ENCODE assay signal across 17 cellular contexts in genomic region chr5:180170810-180171567, GRCh38. TPM values are rescaled to one million over a fixed set of nuclear protein-coding genes. Genes with fewer than 3 reads are reported as not detected.
"Had no signal": no experiment of that assay in that cellular context is flagged by ENCODE, and none has a peak within 500 bp of the region (broad histone marks: within the 10 kb centered on the region; RNA-seq: fewer than 3 reads in every experiment).

No MANE protein-coding gene starts in this region.

- H3K4me1 ChIP-seq: ascending aorta, tibial artery had no signal

- H3K9me3 Mint-ChIP-seq: activated naive CD8-positive, alpha-beta T cell treated with anti-CD3 and anti-CD28 coated beads, Interleukin-2, amount 50 U/mL, for 24 hours had no signal

- H3K36me3 Mint-ChIP-seq: immature natural killer cell, naive B cell had no signal

- H3K27ac ChIP-seq: ascending aorta, neutrophil, tibial artery, vagina had no signal

- H3K36me3 ChIP-seq: ascending aorta, neutrophil, tibial artery, vagina had no signal

- H3K4me1 Mint-ChIP-seq: activated naive CD8-positive, alpha-beta T cell treated with anti-CD3 and anti-CD28 coated beads, Interleukin-2, amount 50 U/mL, for 24 hours; immature natural killer cell; naive B cell had no signal

- H3K27ac Mint-ChIP-seq: activated naive CD8-positive, alpha-beta T cell treated with anti-CD3 and anti-CD28 coated beads, Interleukin-2, amount 50 U/mL, for 24 hours; immature natural killer cell; naive B cell had no signal

- H3K27me3 ChIP-seq: ascending aorta, neutrophil, vagina had no signal

- ATAC-seq: activated CD4-positive, CD25-positive, alpha-beta regulatory T cell treated with anti-CD3 and anti-CD28 coated beads, Interleukin-2, amount 50 U/mL, for 24 hours; activated naive CD8-positive, alpha-beta T cell treated with anti-CD3 and anti-CD28 coated beads, Interleukin-2, amount 50 U/mL, for 24 hours; esophagus mucosa; left colon had no signal

- H3K4me3 Mint-ChIP-seq: activated naive CD8-positive, alpha-beta T cell treated with anti-CD3 and anti-CD28 coated beads, Interleukin-2, amount 50 U/mL, for 24 hours; immature natural killer cell; naive B cell had no signal

- DNase-seq: activated CD4-positive, alpha-beta T cell treated with anti-CD3 and anti-CD28 coated beads, Interleukin-2, amount 50 U/mL, for 1 hour; activated naive CD4-positive, alpha-beta T cell treated with Interleukin-2 at 50 U/mL for 16 hours; activated naive CD8-positive, alpha-beta T cell treated with anti-CD3 and anti-CD28 coated beads, Interleukin-2, amount 50 U/mL, for 24 hours; activated T-cell treated with anti-CD3 and anti-CD28 coated beads for 4 hours; immature natural killer cell; left colon; mammary epithelial cell; naive B cell; small intestine; tibial artery had no signal

- H3K4me3 ChIP-seq: ascending aorta, tibial artery, vagina had no signal

- H3K9me3 ChIP-seq: ascending aorta, neutrophil, tibial artery, vagina had no signal

RNA-seq across cellular contexts. Expression of gene RASGEF1C, which starts 38.0 kb away (rescaled TPM):
- total RNA-seq: ascending aorta, esophagus mucosa, fibroblast of villous mesenchyme, mononuclear cell had no signal
